ENCODE assay signal across 9 cellular contexts in the genomic region with DNA sequence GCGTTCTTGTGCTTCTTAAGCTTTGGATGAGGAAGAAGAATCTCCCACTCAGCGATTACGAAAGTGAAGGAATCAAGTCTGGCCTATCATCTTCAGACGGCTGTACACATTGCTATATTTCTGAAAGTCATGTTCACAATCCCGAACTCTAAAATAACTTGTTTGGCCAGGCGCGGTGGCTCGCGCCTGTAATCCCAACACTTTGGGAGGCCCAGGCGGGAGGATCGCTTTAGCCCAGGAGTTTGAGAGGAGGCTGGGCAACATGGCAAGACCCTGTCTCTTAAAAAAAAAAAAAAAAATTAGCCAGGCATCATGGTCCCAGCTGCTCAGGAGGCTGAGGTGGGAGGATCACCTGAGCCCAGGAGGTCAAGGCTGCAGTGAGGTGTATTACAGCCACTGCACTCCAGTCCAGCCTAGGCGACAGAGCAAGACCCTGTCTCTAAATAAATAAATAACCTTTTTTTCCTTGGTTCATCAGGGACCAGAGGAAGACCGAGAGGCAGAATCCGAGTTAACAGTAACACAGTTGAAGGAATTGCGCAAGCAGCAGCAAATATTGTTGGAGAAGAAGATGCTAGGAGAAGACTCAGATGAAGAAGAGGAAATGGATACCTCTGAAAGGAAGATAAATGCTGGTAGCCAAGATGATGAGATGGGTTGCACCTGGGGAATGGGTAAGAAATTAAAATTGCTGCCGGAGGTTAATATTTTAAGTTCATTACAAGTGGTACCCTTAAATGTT. TPM values are rescaled to one million over a fixed set of nuclear protein-coding genes. Genes with fewer than 3 reads are reported as not detected.
DNase-seq lines count a peak whose midpoint lies in the region; ATAC-seq, FAIRE-seq and TF ChIP-seq lines count a peak whose summit lies in the region.
"Had no signal": no experiment of that assay in that cellular context is flagged by ENCODE, and none has a peak within 500 bp of the region (broad histone marks: within the 10 kb centered on the region; RNA-seq: fewer than 3 reads in every experiment).

No MANE protein-coding gene starts in this region.

- TF ChIP-seq EP300 in ovary (IDR thresholded peaks at IDR 0.05) = no peak

- BruUV-seq in OCI-LY7 (replicated peaks; lab: Mats Ljungman, UMichigan) = no TSS peak

- peak overlapping the region; percentile 67 for H3K9ac ChIP-seq in DND-41 (ENCODE audit: low read depth, low read length)

- H3K4me1 ChIP-seq in DND-41 (ENCODE audit: insufficient read depth, low read length) (peaks cover 43% of the 10 kb centered on the region), OCI-LY7 (ENCODE audit: insufficient read depth, low read length, poor library complexity, severe bottlenecking) (peaks cover 23% of the 10 kb centered on the region), ovary (ENCODE audit: insufficient read depth) (peaks cover 10% of the 10 kb centered on the region)

- no peak for TF ChIP-seq POLR2A in ovary (IDR thresholded peaks at IDR 0.05)

- TF ChIP-seq CTCF in DND-41 (IDR thresholded peaks at IDR 0.05; ENCODE audit: borderline replicate concordance, extremely low read depth, low read length, poor library complexity, severe bottlenecking) (no peak), OCI-LY7 (conservative IDR thresholded peaks at IDR 0.05; ENCODE audit: low read length) (no peak), epithelial cell of esophagus (IDR thresholded peaks at IDR 0.05; ENCODE audit: insufficient read depth, low read depth, low read length, missing control alignments) (no peak), ovary (IDR thresholded peaks at IDR 0.05) (no peak), GM20000 (IDR thresholded peaks at IDR 0.05; ENCODE audit: extremely low read depth, missing control alignments) (no peak)

- POLR2A ChIA-PET in OCI-LY7 (lab: Charles Lee) = interaction anchor here (0.6 to 1.5 kb wide), 3 partner anchors 18 to 311 kb away, joined by 3 to 6 read pairs (median 3); no protein-coding TSS in a partner anchor

- DNase-seq in DND-41 = no peak
- DNase-seq in OCI-LY7 (ENCODE audit: low spot score) = no peak
- DNase-seq in epithelial cell of esophagus (ENCODE audit: low read depth) = no peak
- DNase-seq in ovary = no peak
- DNase-seq in effector CD8-positive, alpha-beta T cell (lab: John Stamatoyannopoulos, UW) = no peak
- DNase-seq in GM19239 (ENCODE audit: insufficient read length, low spot score) = no peak
- DNase-seq in GM20000 (ENCODE audit: low spot score) = no peak

- peak overlapping the region; percentile 90 for H3K27ac ChIP-seq in DND-41 (ENCODE audit: low read length)
- H3K27ac ChIP-seq in OCI-LY7 (ENCODE audit: low read depth, low read length, poor library complexity, severe bottlenecking) = no peak overlapping the region
- H3K27ac ChIP-seq in ovary = no peak overlapping the region

- ATAC-seq in DND-41 (ENCODE audit: insufficient read depth, low read depth) (no peak), HG02852 (IDR thresholded peaks at IDR 0.05; ENCODE audit: unreplicated experiment) (no peak)

- H3K36me3 ChIP-seq in DND-41 (ENCODE audit: insufficient read depth, low read length) = peaks cover 48% of the 10 kb centered on the region
- H3K36me3 ChIP-seq in OCI-LY7 (ENCODE audit: insufficient read depth, low read length) = peaks cover 45% of the 10 kb centered on the region
- no peaks in the 10 kb centered on the region for H3K36me3 ChIP-seq in ovary

- intact Hi-C loops in OCI-LY7 (cut with micrococcal nuclease; ENCODE audit: unreplicated experiment) (loop anchor here (10.0 kb wide), 1 partner anchor 260 kb away; the partner anchor contains the start of gene PPM1G), ovary (cut with DNase I) (no loop called here)

- CTCF ChIA-PET in OCI-LY7 (lab: Charles Lee; ENCODE audit: unreplicated experiment) = no interaction called here

- H3K4me3 ChIP-seq in DND-41 (ENCODE audit: low read depth in 1 of 2, low read length in 2 of 2) (peak overlapping the region; percentile 63 to 85; a peak in 3 of 4 replicates), OCI-LY7 (ENCODE audit: low read depth, low read length, poor library complexity, severe bottlenecking) (peak overlapping the region; percentile 93), epithelial cell of esophagus (ENCODE audit: low read length) (peak overlapping the region; percentile 95), ovary (peak overlapping the region; percentile 77)

- H2AFZ ChIP-seq in DND-41 (ENCODE audit: low read depth, low read length) = peak overlapping the region; percentile 98
- H2AFZ ChIP-seq in OCI-LY7 (ENCODE audit: low read length) = peak overlapping the region; percentile 93

- FAIRE-seq in GM19239 (lab: Jason Lieb, UNC) = no peak
- FAIRE-seq: TTC549 had no signal

- H3K27me3 ChIP-seq in DND-41 (ENCODE audit: insufficient read depth, low read length, poor library complexity) (no peaks in the 10 kb centered on the region), ovary (no peaks in the 10 kb centered on the region)

- H3K9me2 ChIP-seq in OCI-LY7 (ENCODE audit: insufficient read depth, low read length) = no peaks in the 10 kb centered on the region

- H3K9me3 ChIP-seq in DND-41 (ENCODE audit: insufficient read depth, low read length, severe bottlenecking) (no peaks in the 10 kb centered on the region), OCI-LY7 (ENCODE audit: low read length) (no peaks in the 10 kb centered on the region), ovary (no peaks in the 10 kb centered on the region)

- H3K79me2 ChIP-seq in DND-41 (ENCODE audit: insufficient read depth, low read length) (peaks cover 47% of the 10 kb centered on the region), OCI-LY7 (ENCODE audit: insufficient read depth, low read depth, low read length) (peaks cover 34% of the 10 kb centered on the region)

- 78 to 86% (median 81%) methylated on average over 16 of the region's 16 CpGs for WGBS in ovary, 3 donors

- H4K20me1 ChIP-seq in DND-41 (ENCODE audit: insufficient read depth, low read length) (no peaks in the 10 kb centered on the region), OCI-LY7 (ENCODE audit: insufficient read depth, low read length) (no peaks in the 10 kb centered on the region)

- H3K4me2 ChIP-seq in DND-41 (ENCODE audit: insufficient read depth, low read length) (peak overlapping the region; percentile 95), OCI-LY7 (ENCODE audit: low read length) (peak overlapping the region; percentile 81)

RNA-seq across cellular contexts. Expression of gene SLC4A1AP, which starts 1.1 kb away (rescaled TPM):
- total RNA-seq in OCI-LY7 (2014; rRNA removed; shearing (Covaris generic)) = 26.2 and 36.7 TPM in 2 replicates
- total RNA-seq in OCI-LY7 (2022) (26.7 and 27.9 TPM in 2 replicates), ovary (10 to 100 TPM; 15.0 to 19.2 (median 16.2) TPM)
- 10 to 100 TPM; 14.6 to 22.0 TPM for polyA plus RNA-seq in ovary

RNA-seq across cellular contexts. Expression of gene SUPT7L, which starts 1.4 kb away (rescaled TPM):
- 32.3 and 33.6 TPM in 2 replicates for total RNA-seq in OCI-LY7 (2014; rRNA removed; shearing (Covaris generic))
- total RNA-seq in OCI-LY7 (2022) (33.0 and 35.8 TPM in 2 replicates), ovary (10 to 100 TPM; 20.4 to 29.2 (median 24.5) TPM)
- 10 to 100 TPM; 22.1 to 37.7 TPM for polyA plus RNA-seq in ovary

RNA-seq across cellular contexts. Expression of gene GPN1, which starts 35.9 kb away (rescaled TPM):
- 29.5 and 31.1 TPM in 2 replicates for total RNA-seq in OCI-LY7 (2014; rRNA removed; shearing (Covaris generic))
- total RNA-seq in OCI-LY7 (2022) (36.6 and 42.2 TPM in 2 replicates), ovary (10 to 100 TPM; 15.1 to 24.3 (median 21.4) TPM)
- 10 to 100 TPM; 20.4 to 48.3 TPM for polyA plus RNA-seq in ovary

RNA-seq across cellular contexts. Expression of gene CCDC121, which starts 36.0 kb away (rescaled TPM):
- 5.1 and 9.2 TPM in 2 replicates for total RNA-seq in OCI-LY7 (2014; rRNA removed; shearing (Covaris generic))
- total RNA-seq in OCI-LY7 (2022) = 4.7 and 7.7 TPM in 2 replicates
- 1 to 10 TPM; 3.2 to 8.8 (median 6.5) TPM for total RNA-seq in ovary
- 1 to 10 TPM; 5.8 to 6.1 TPM for polyA plus RNA-seq in ovary
